Comparison of ENCODE assay signal across 32 cellular contexts in genomic region chr9:78585909-78586308, GRCh38.
"Had no signal": no experiment of that assay in that cellular context is flagged by ENCODE, and none has a peak within 500 bp of the region (broad histone marks: within the 10 kb centered on the region; RNA-seq: fewer than 3 reads in every experiment).

No MANE protein-coding gene starts in this region.

- H3K9me3 ChIP-seq: body of pancreas had no signal

- H3K9me3 Mint-ChIP-seq: activated CD4-positive, alpha-beta memory T cell treated with anti-CD3 and anti-CD28 coated beads for 36 hours; activated CD4-positive, alpha-beta T cell treated with anti-CD3 and anti-CD28 coated beads, Interleukin-2, amount 10 ng/mL, durations not matched to agents 24 days and 14 days; activated naive CD4-positive, alpha-beta T cell treated with anti-CD3 and anti-CD28 coated beads, Interleukin-2, amount 50 U/mL, for 72 hours; activated T-cell treated with anti-CD3 and anti-CD28 coated beads, Interleukin-2, amount 50 U/mL, for 24 hours; activated T-helper 2 cell treated with anti-CD3 and anti-CD28 coated beads, Interferon-gamma antibody, Interleukin-2, Interleukin-4, amounts not matched to agents 10 μg/mL and 5 μg/mL and 100 μg/mL, durations not matched to agents 14 hours and 24 hours and 36 hours; T-helper 1 cell treated with Interleukin-12 subunit alpha and Interleukin-12 subunit beta and Interleukin-4 antibody, amounts not matched to agents 30 μg/mL and 1 μg/mL, for 36 hours; T-helper 2 cell treated with Interferon-gamma antibody and Interleukin-4, amounts not matched to agents 5 μg/mL and 100 μg/mL, for 36 hours had no signal

- ATAC-seq: activated CD8-positive, alpha-beta T cell treated with anti-CD3 and anti-CD28 coated beads for 36 hours; activated naive CD4-positive, alpha-beta T cell treated with anti-CD3 and anti-CD28 coated beads, Interleukin-2, amount 50 U/mL, for 72 hours; body of pancreas had no signal

- H3K4me3 ChIP-seq: adrenal gland, body of pancreas, breast epithelium had no signal

- H3K27ac ChIP-seq: adrenal gland, body of pancreas, brain microvascular endothelial cell, breast epithelium, VCaP had no signal

- H3K27ac Mint-ChIP-seq: activated B cell treated with CpG ODN at 0.5 μM for 24 hours; activated CD4-positive, alpha-beta memory T cell treated with anti-CD3 and anti-CD28 coated beads for 36 hours; activated CD4-positive, alpha-beta T cell treated with anti-CD3 and anti-CD28 coated beads, Interleukin-2, amount 10 ng/mL, durations not matched to agents 24 days and 14 days; activated CD8-positive, alpha-beta T cell treated with anti-CD3 and anti-CD28 coated beads for 36 hours; activated naive CD4-positive, alpha-beta T cell treated with anti-CD3 and anti-CD28 coated beads, Interleukin-2, amount 50 U/mL, for 72 hours; activated naive CD8-positive, alpha-beta T cell treated with anti-CD3 and anti-CD28 coated beads for 36 hours; activated T-cell treated with anti-CD3 and anti-CD28 coated beads, Interleukin-2, amount 50 U/mL, for 24 hours; activated T-helper 2 cell treated with anti-CD3 and anti-CD28 coated beads, Interferon-gamma antibody, Interleukin-2, Interleukin-4, amounts not matched to agents 10 μg/mL and 5 μg/mL and 100 μg/mL, durations not matched to agents 14 hours and 24 hours and 36 hours; T-helper 1 cell treated with Interleukin-12 subunit alpha and Interleukin-12 subunit beta and Interleukin-4 antibody, amounts not matched to agents 30 μg/mL and 1 μg/mL, for 36 hours; T-helper 2 cell treated with Interferon-gamma antibody and Interleukin-4, amounts not matched to agents 5 μg/mL and 100 μg/mL, for 36 hours had no signal

- H3K36me3 Mint-ChIP-seq: activated CD4-positive, alpha-beta memory T cell treated with anti-CD3 and anti-CD28 coated beads for 36 hours; activated naive CD4-positive, alpha-beta T cell treated with anti-CD3 and anti-CD28 coated beads, Interleukin-2, amount 50 U/mL, for 72 hours; activated naive CD8-positive, alpha-beta T cell treated with anti-CD3 and anti-CD28 coated beads for 36 hours had no signal

- H3K27me3 Mint-ChIP-seq: activated CD4-positive, alpha-beta memory T cell treated with anti-CD3 and anti-CD28 coated beads for 36 hours; activated T-cell treated with anti-CD3 and anti-CD28 coated beads, Interleukin-2, amount 50 U/mL, for 24 hours had no signal

- DNase-seq: activated B cell treated with CpG ODN at 0.5 μM for 24 hours; activated CD4-positive, alpha-beta memory T cell treated with anti-CD3 and anti-CD28 coated beads for 36 hours; activated CD4-positive, alpha-beta T cell treated with anti-CD3 and anti-CD28 coated beads for 4 hours; activated CD4-positive, alpha-beta T cell treated with anti-CD3 and anti-CD28 coated beads, Interleukin-2, amount 10 ng/mL, durations not matched to agents 24 days and 14 days; activated CD4-positive, alpha-beta T cell treated with anti-CD3 and anti-CD28 coated beads, Interleukin-2, amount 50 U/mL, for 1 hour; activated CD4-positive, alpha-beta T cell treated with anti-CD3 and anti-CD28 coated beads, Interleukin-2, amount 50 U/mL, for 4 hours; activated CD4-positive, CD25-positive, alpha-beta regulatory T cell treated with anti-CD3 and anti-CD28 coated beads, Interleukin-2, amount 50 U/mL, for 72 hours; activated CD8-positive, alpha-beta memory T cell treated with anti-CD3 and anti-CD28 coated beads, Interleukin-2, amount 50 U/mL, for 48 hours; activated CD8-positive, alpha-beta T cell treated with anti-CD3 and anti-CD28 coated beads for 36 hours; activated effector memory CD4-positive, alpha-beta T cell treated with Interleukin-2 at 50 U/mL for 16 hours; activated gamma-delta T cell; activated naive CD4-positive, alpha-beta T cell treated with anti-CD3 and anti-CD28 coated beads, Interleukin-2, amount 50 U/mL, for 16 hours; activated naive CD4-positive, alpha-beta T cell treated with Interleukin-2 at 50 U/mL for 16 hours; activated naive CD8-positive, alpha-beta T cell treated with anti-CD3 and anti-CD28 coated beads for 36 hours; activated T-cell treated with anti-CD3 and anti-CD28 coated beads, Interleukin-2, amount 50 U/mL, for 24 hours; activated T-cell treated with anti-CD3 and anti-CD28 coated beads, Interleukin-2, amount 50 U/mL, for 48 hours; adrenal gland; amniotic stem cell; aorta; body of pancreas; brain microvascular endothelial cell; central memory CD4-positive, alpha-beta T cell; T-helper 2 cell; T-helper 9 cell had no signal

- H3K27me3 ChIP-seq: adrenal gland, body of pancreas, brain microvascular endothelial cell, breast epithelium had no signal

- H3K4me3 Mint-ChIP-seq: activated B cell treated with CpG ODN at 0.5 μM for 24 hours; activated CD4-positive, alpha-beta memory T cell treated with anti-CD3 and anti-CD28 coated beads for 36 hours; activated CD4-positive, alpha-beta T cell treated with anti-CD3 and anti-CD28 coated beads, Interleukin-2, amount 10 ng/mL, durations not matched to agents 24 days and 14 days; activated CD8-positive, alpha-beta T cell treated with anti-CD3 and anti-CD28 coated beads for 36 hours; activated naive CD8-positive, alpha-beta T cell treated with anti-CD3 and anti-CD28 coated beads for 36 hours; activated T-cell treated with anti-CD3 and anti-CD28 coated beads, Interleukin-2, amount 50 U/mL, for 24 hours; T-helper 1 cell treated with Interleukin-12 subunit alpha and Interleukin-12 subunit beta and Interleukin-4 antibody, amounts not matched to agents 30 μg/mL and 1 μg/mL, for 36 hours; T-helper 2 cell treated with Interferon-gamma antibody and Interleukin-4, amounts not matched to agents 5 μg/mL and 100 μg/mL, for 36 hours had no signal

- H3K4me1 ChIP-seq: adrenal gland, body of pancreas, breast epithelium had no signal

- H3K4me1 Mint-ChIP-seq: activated B cell treated with CpG ODN at 0.5 μM for 24 hours; activated CD4-positive, alpha-beta T cell treated with anti-CD3 and anti-CD28 coated beads, Interleukin-2, amount 10 ng/mL, durations not matched to agents 24 days and 14 days; activated naive CD8-positive, alpha-beta T cell treated with anti-CD3 and anti-CD28 coated beads for 36 hours had no signal

- H3K36me3 ChIP-seq: adrenal gland, brain microvascular endothelial cell, breast epithelium had no signal

- FAIRE-seq: astrocyte, TTC549 had no signal
